ENCODE assay signal across 2 cellular contexts in genomic region chr1:59008599-59009347, GRCh38.
TF ChIP-seq lines count a peak whose summit lies in the region.

No MANE protein-coding gene starts in this region.

TF ChIP-seq in IMR-90, 13 proteins besides CTCF, POLR2A, EP300 and RAD21:
- no peak for TF ChIP-seq CEBPB (IDR thresholded peaks at IDR 0.05; ENCODE audit: low read depth, low read length)
- no peak for TF ChIP-seq SMC3 (IDR thresholded peaks at IDR 0.05; ENCODE audit: low read depth, low read length)
- TF ChIP-seq RCOR1 (IDR thresholded peaks at IDR 0.05; ENCODE audit: insufficient replicate concordance, low read length), result no peak
- TF ChIP-seq MAFK (IDR thresholded peaks at IDR 0.05; ENCODE audit: low read depth, low read length), result no peak
- TF ChIP-seq MAZ (IDR thresholded peaks at IDR 0.05; ENCODE audit: borderline replicate concordance, low read depth, low read length), result no peak
- TF ChIP-seq MXI1 (IDR thresholded peaks at IDR 0.05; ENCODE audit: borderline replicate concordance, low read depth, low read length), result no peak
- no peak for TF ChIP-seq CHD1 (IDR thresholded peaks at IDR 0.05; ENCODE audit: low read depth, low read length)
- TF ChIP-seq NFE2L2 (IDR thresholded peaks at IDR 0.05; ENCODE audit: low read depth, low read length), result no peak

TF ChIP-seq in GM12878, 131 proteins besides CTCF, POLR2A, EP300 and RAD21:
- TF ChIP-seq MTA2 (IDR thresholded peaks at IDR 0.05; ENCODE audit: low read depth) (no peak), E2F8 (IDR thresholded peaks at IDR 0.05; ENCODE audit: low read depth, partially characterized antibody) (no peak), RBBP5 (conservative IDR thresholded peaks at IDR 0.05) (no peak), ZNF687 (IDR thresholded peaks at IDR 0.05) (no peak), EGR1 (IDR thresholded peaks at IDR 0.05; ENCODE audit: borderline replicate concordance in 1 of 2, low read depth in 2 of 2, low read length in 2 of 2) (no peak)
- TF ChIP-seq, protein P1, sequence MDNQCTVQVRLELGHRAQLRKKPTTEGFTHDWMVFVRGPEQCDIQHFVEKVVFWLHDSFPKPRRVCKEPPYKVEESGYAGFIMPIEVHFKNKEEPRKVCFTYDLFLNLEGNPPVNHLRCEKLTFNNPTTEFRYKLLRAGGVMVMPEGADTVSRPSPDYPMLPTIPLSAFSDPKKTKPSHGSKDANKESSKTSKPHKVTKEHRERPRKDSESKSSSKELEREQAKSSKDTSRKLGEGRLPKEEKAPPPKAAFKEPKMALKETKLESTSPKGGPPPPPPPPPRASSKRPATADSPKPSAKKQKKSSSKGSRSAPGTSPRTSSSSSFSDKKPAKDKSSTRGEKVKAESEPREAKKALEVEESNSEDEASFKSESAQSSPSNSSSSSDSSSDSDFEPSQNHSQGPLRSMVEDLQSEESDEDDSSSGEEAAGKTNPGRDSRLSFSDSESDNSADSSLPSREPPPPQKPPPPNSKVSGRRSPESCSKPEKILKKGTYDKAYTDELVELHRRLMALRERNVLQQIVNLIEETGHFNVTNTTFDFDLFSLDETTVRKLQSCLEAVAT (IDR thresholded peaks at IDR 0.05), result 0 out of 2 replicates have a peak, but pooled peaks have one; percentile 18
TF ChIP-seq in GM12878: peak in this region for 1.
